In the genomic region with DNA sequence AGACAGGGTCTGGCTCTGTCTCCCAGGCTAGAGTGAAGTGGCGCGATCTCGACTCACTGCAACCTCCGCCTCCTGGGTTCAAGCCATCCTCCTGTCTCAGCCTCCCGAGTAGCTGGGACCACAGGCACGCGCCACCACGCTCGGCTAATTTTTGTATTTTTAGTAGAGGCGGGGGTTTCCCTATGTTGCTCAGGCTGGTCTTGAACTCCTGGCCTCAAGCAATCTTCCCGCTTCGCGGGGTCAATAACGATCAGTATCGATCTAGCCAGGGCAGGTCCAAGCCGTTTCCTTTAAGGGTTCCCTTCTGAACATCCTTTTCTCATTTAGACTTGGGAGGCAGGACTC, we compare ENCODE assay signal across 8 cellular contexts. TPM values are rescaled to one million over a fixed set of nuclear protein-coding genes. Genes with fewer than 3 reads are reported as not detected.
DNase-seq lines count a peak whose midpoint lies in the region; ATAC-seq, FAIRE-seq and TF ChIP-seq lines count a peak whose summit lies in the region.
"Not testable (repeated sequence)": the region's sequence is repeated elsewhere in the genome, so short reads cannot be mapped to it uniquely, and the experiment has no call there.

No MANE protein-coding gene starts in this region.

- SMC1A ChIA-PET in GM12878 (lab: Charles Lee; ENCODE audit: uncharacterized antibody, unreplicated experiment), result interaction anchor here (0.8 kb wide), 1 partner anchor 21 kb away, joined by 3 read pairs; a partner anchor contains a TSS

- H3K27ac ChIP-seq in Peyer's patch, result peak overlapping the region in 3 of 4 donors; percentile 85 to 90 (median 89)
- not testable (repeated sequence) for H3K27ac ChIP-seq in GM12878 (ENCODE audit: control insufficient read depth, insufficient read depth)
- H3K27ac ChIP-seq in left ventricle myocardium inferior (replicated peaks), result peak overlapping the region; percentile 97
- H3K27ac ChIP-seq in aorta (ENCODE audit: low read depth in 1 of 2, low read length in 2 of 2), result peak overlapping the region; percentile 71 to 94

- peaks cover 13% of the 10 kb centered on the region for H3K4me1 Mint-ChIP-seq in activated CD8-positive, alpha-beta memory T cell treated with anti-CD3 and anti-CD28 coated beads, Interleukin-2, amount 10 ng/mL, durations not matched to agents 7 days and 5 days
- peaks cover 6 to 27% (median 20%) of the 10 kb centered on the region in 4 donors for H3K4me1 Mint-ChIP-seq in naive thymus-derived CD8-positive, alpha-beta T cell
- H3K4me1 Mint-ChIP-seq in stimulated activated memory B cell treated with anti-CD40 and anti-IgM and Interleukin-4, amounts not matched to agents 10 μg/mL and 1 μg/mL and 100 μg/mL, for 72 hours, result peaks cover 24% of the 10 kb centered on the region

- peak overlapping the region; percentile 82; the same call in 1 of the 2 replicates for H3K9ac ChIP-seq in ES-I3 (ENCODE audit: low read depth, low read length)
- not testable (repeated sequence) for H3K9ac ChIP-seq in GM12878 (ENCODE audit: control insufficient read depth, insufficient read depth, low read length)

- CTCF ChIA-PET in activated CD8-positive, alpha-beta memory T cell treated with anti-CD3 and anti-CD28 coated beads, Interleukin-2, amount 10 ng/mL, durations not matched to agents 7 days and 5 days (lab: Charles Lee), result interaction anchor here (1.1 to 4.4 kb wide), 3 partner anchors 21 to 429 kb away, joined by 4 to 35 read pairs (median 4); a partner anchor contains a TSS
- CTCF ChIA-PET in GM12878 (lab: Yijun Ruan, JAX), result not testable (repeated sequence)

- not testable (repeated sequence) for TF ChIP-seq CTCF in Peyer's patch (IDR thresholded peaks at IDR 0.05); GM12878 (IDR thresholded peaks at IDR 0.05 in 2 of 3, conservative IDR thresholded peaks at IDR 0.05 in 1 of 3; ENCODE audit: control insufficient read depth in 2 of 3, extremely low read depth in 1 of 3, insufficient read depth in 1 of 3, low read depth in 3 of 3, low read length in 3 of 3); left ventricle myocardium inferior (IDR thresholded peaks at IDR 0.05; ENCODE audit: borderline replicate concordance)

- H2AFZ ChIP-seq in GM12878 (ENCODE audit: control insufficient read depth, low read depth, low read length), result not testable (repeated sequence)

- H3K27me3 ChIP-seq in Peyer's patch; GM12878 (replicated peaks in 1 of 2; ENCODE audit: control insufficient read depth in 2 of 2, insufficient read depth in 2 of 2, low read length in 1 of 2); left ventricle myocardium inferior (ENCODE audit: low read depth); aorta (ENCODE audit: control insufficient read depth in 1 of 2, insufficient read depth in 2 of 2, low read length in 1 of 2): not testable (repeated sequence)

- in situ Hi-C loops in GM12878 (cut with MboI), result not testable (repeated sequence)

- peak overlapping the region; percentile 72 for H3K4me3 Mint-ChIP-seq in activated CD8-positive, alpha-beta memory T cell treated with anti-CD3 and anti-CD28 coated beads, Interleukin-2, amount 10 ng/mL, durations not matched to agents 7 days and 5 days
- H3K4me3 Mint-ChIP-seq in naive thymus-derived CD8-positive, alpha-beta T cell, result peak overlapping the region; percentile 71 to 89 (median 85)
- peak overlapping the region; percentile 88 for H3K4me3 Mint-ChIP-seq in stimulated activated memory B cell treated with anti-CD40 and anti-IgM and Interleukin-4, amounts not matched to agents 10 μg/mL and 1 μg/mL and 100 μg/mL, for 72 hours

- H4K20me1 ChIP-seq in GM12878 (ENCODE audit: control insufficient read depth, insufficient read depth), result not testable (repeated sequence)

- H3K36me3 Mint-ChIP-seq in activated CD8-positive, alpha-beta memory T cell treated with anti-CD3 and anti-CD28 coated beads, Interleukin-2, amount 10 ng/mL, durations not matched to agents 7 days and 5 days; naive thymus-derived CD8-positive, alpha-beta T cell; stimulated activated memory B cell treated with anti-CD40 and anti-IgM and Interleukin-4, amounts not matched to agents 10 μg/mL and 1 μg/mL and 100 μg/mL, for 72 hours: not testable (repeated sequence)

- peak overlapping the region; percentile 97 for H3K4me2 ChIP-seq in GM12878 (ENCODE audit: control insufficient read depth, insufficient read depth)

- intact Hi-C loops in GM12878 (cut with micrococcal nuclease; ENCODE audit: unreplicated experiment); left ventricle myocardium inferior (cut with micrococcal nuclease): not testable (repeated sequence)
- intact Hi-C loops in aorta (cut with DNase I), result loop anchor here (2.0 to 10.0 kb wide), 2 partner anchors 21 to 191 kb away; a partner anchor contains a TSS

- H3K9me3 Mint-ChIP-seq in activated CD8-positive, alpha-beta memory T cell treated with anti-CD3 and anti-CD28 coated beads, Interleukin-2, amount 10 ng/mL, durations not matched to agents 7 days and 5 days (ENCODE audit: low read depth); naive thymus-derived CD8-positive, alpha-beta T cell; stimulated activated memory B cell treated with anti-CD40 and anti-IgM and Interleukin-4, amounts not matched to agents 10 μg/mL and 1 μg/mL and 100 μg/mL, for 72 hours: not testable (repeated sequence)

- FAIRE-seq in GM12878 (lab: Jason Lieb, UNC), result not testable (repeated sequence)

- RAD21 ChIA-PET in GM12878 (lab: Charles Lee; ENCODE audit: unreplicated experiment), result interaction anchor here (0.6 kb wide), 1 partner anchor 101 kb away, joined by 3 read pairs; no protein-coding TSS in a partner anchor

- 79% methylated on average over 16 of the region's 16 CpGs for WGBS in GM12878 (ENCODE audit: insufficient coverage, insufficient replicate concordance, low lambda C conversion rate, missing lambda C conversion rate)
- WGBS in aorta, 2 donors, result 95 to 98% methylated on average over 16 of the region's 16 CpGs

- not testable (repeated sequence) for H3K79me2 ChIP-seq in GM12878 (ENCODE audit: control insufficient read depth, insufficient read depth, low read length)

- not testable (repeated sequence) for DNase-seq in Peyer's patch; activated CD8-positive, alpha-beta memory T cell treated with anti-CD3 and anti-CD28 coated beads, Interleukin-2, amount 10 ng/mL, durations not matched to agents 7 days and 5 days; GM12878 (ENCODE audit: low read depth, low spot score); left ventricle myocardium inferior; naive thymus-derived CD8-positive, alpha-beta T cell
- DNase-seq in aorta, result peak in 1 of 2 donors; percentile 51

- H3K4me3 ChIP-seq in Peyer's patch, result peak overlapping the region in 1 of 4 donors; percentile 55
- H3K4me3 ChIP-seq in GM12878; aorta (ENCODE audit: low read length in 2 of 2): not testable (repeated sequence)
- peak overlapping the region; percentile 73 for H3K4me3 ChIP-seq in left ventricle myocardium inferior

- POLR2A ChIA-PET in GM12878 (lab: Charles Lee), result not testable (repeated sequence)
- POLR2A ChIA-PET in naive thymus-derived CD8-positive, alpha-beta T cell (lab: Charles Lee), result interaction anchor here (1.6 to 2.8 kb wide), 3 partner anchors 20 to 341 kb away, joined by 6 to 22 read pairs (median 10); a partner anchor contains a TSS

- not testable (repeated sequence) for H3K36me3 ChIP-seq in ES-I3 (ENCODE audit: insufficient read depth, low read length); Peyer's patch; GM12878 (ENCODE audit: control insufficient read depth in 2 of 2, insufficient read depth in 2 of 2, low read length in 1 of 2); left ventricle myocardium inferior; aorta (ENCODE audit: control insufficient read depth in 1 of 2, insufficient read depth in 2 of 2, low read length in 1 of 2)

- TF ChIP-seq POLR2A in Peyer's patch (IDR thresholded peaks at IDR 0.05); GM12878 (IDR thresholded peaks at IDR 0.05; ENCODE audit: low read depth, low read length): not testable (repeated sequence)

- TF ChIP-seq RAD21 in GM12878 (IDR thresholded peaks at IDR 0.05; ENCODE audit: insufficient read depth, low read depth, low read length), result not testable (repeated sequence)

- not testable (repeated sequence) for ATAC-seq in activated CD8-positive, alpha-beta memory T cell treated with anti-CD3 and anti-CD28 coated beads, Interleukin-2, amount 10 ng/mL, durations not matched to agents 7 days and 5 days; GM12878; naive thymus-derived CD8-positive, alpha-beta T cell; stimulated activated memory B cell treated with anti-CD40 and anti-IgM and Interleukin-4, amounts not matched to agents 10 μg/mL and 1 μg/mL and 100 μg/mL, for 72 hours; aorta (ENCODE audit: low FRiP score)

- H3K9me3 ChIP-seq in ES-I3 (ENCODE audit: control insufficient read depth, insufficient read depth, low read length); Peyer's patch; GM12878 (replicated peaks; ENCODE audit: control insufficient read depth, insufficient read depth, low read length); left ventricle myocardium inferior (replicated peaks); aorta (ENCODE audit: control insufficient read depth, low read length): not testable (repeated sequence)

- H3K27ac Mint-ChIP-seq in activated CD8-positive, alpha-beta memory T cell treated with anti-CD3 and anti-CD28 coated beads, Interleukin-2, amount 10 ng/mL, durations not matched to agents 7 days and 5 days, result not testable (repeated sequence)
- H3K27ac Mint-ChIP-seq in naive thymus-derived CD8-positive, alpha-beta T cell, result peak overlapping the region in 8 of 10 donors; percentile 60 to 94 (median 92)
- H3K27ac Mint-ChIP-seq in stimulated activated memory B cell treated with anti-CD40 and anti-IgM and Interleukin-4, amounts not matched to agents 10 μg/mL and 1 μg/mL and 100 μg/mL, for 72 hours, result peak overlapping the region; percentile 91

- not testable (repeated sequence) for TF ChIP-seq EP300 in GM12878 (IDR thresholded peaks at IDR 0.05; ENCODE audit: borderline replicate concordance in 1 of 2, control insufficient read depth in 1 of 2, low read depth in 2 of 2, low read length in 2 of 2)

- H3K27me3 Mint-ChIP-seq in activated CD8-positive, alpha-beta memory T cell treated with anti-CD3 and anti-CD28 coated beads, Interleukin-2, amount 10 ng/mL, durations not matched to agents 7 days and 5 days, result peaks cover 13% of the 10 kb centered on the region
- not testable (repeated sequence) for H3K27me3 Mint-ChIP-seq in naive thymus-derived CD8-positive, alpha-beta T cell; stimulated activated memory B cell treated with anti-CD40 and anti-IgM and Interleukin-4, amounts not matched to agents 10 μg/mL and 1 μg/mL and 100 μg/mL, for 72 hours

- BruUV-seq in GM12878 (replicated peaks; lab: Mats Ljungman, UMichigan), result not testable (repeated sequence)

- H3K4me1 ChIP-seq in ES-I3 (ENCODE audit: insufficient read depth, low read length); GM12878 (ENCODE audit: control insufficient read depth, insufficient read depth, low read length); aorta (ENCODE audit: control insufficient read depth in 1 of 2, insufficient read depth in 2 of 2, low read length in 2 of 2): not testable (repeated sequence)
- peaks cover 0 to 17% (median 4%) of the 10 kb centered on the region in 4 donors for H3K4me1 ChIP-seq in Peyer's patch
- H3K4me1 ChIP-seq in left ventricle myocardium inferior, result peaks cover 27% of the 10 kb centered on the region

RNA-seq across cellular contexts. Expression of a gene that starts 1.3 kb away (rescaled TPM):
- total RNA-seq in Peyer's patch, result 10 to 100 TPM; 18.4 to 53.6 (median 31.8) TPM
- total RNA-seq in activated CD8-positive, alpha-beta memory T cell treated with anti-CD3 and anti-CD28 coated beads, Interleukin-2, amount 10 ng/mL, durations not matched to agents 7 days and 5 days, result 10 to 100 TPM in 1 of 2 experiments, 1 to 10 TPM in 1; 9.9 to 15.9 TPM
- 6.0 and 7.4 TPM in 2 replicates for total RNA-seq in GM12878 (2013; cell fraction: nucleolus; rRNA removed)
- 7.7 and 9.5 TPM in 2 replicates for total RNA-seq in GM12878 (2014; rRNA removed)
- 6.0 and 6.2 TPM in 2 replicates for total RNA-seq in GM12878 (2014; rRNA removed; fragmentation: Illumina TruSeq; extraction: Trizol)
- total RNA-seq in GM12878 (2021), result 6.5 and 7.8 TPM in 2 replicates
- polyA plus RNA-seq in GM12878 (2011; ENCODE audit: low read depth), result 4.7 TPM
- 4.3 and 4.8 TPM in 2 replicates for polyA plus RNA-seq in GM12878 (2011; rRNA removed)
- 3.3 and 4.6 TPM in 2 replicates for polyA plus RNA-seq in GM12878 (2011; cell fraction: cytosol; rRNA removed)
- 2.2 TPM in 2 replicates for polyA plus RNA-seq in GM12878 (2011; cell fraction: nucleus; rRNA removed)
- 6.4 and 8.3 TPM in 2 replicates for polyA plus RNA-seq in GM12878 (2012)
- polyA plus RNA-seq in GM12878 (2014; fragmentation: Illumina TruSeq; extraction: Trizol), result 4.9 and 15.1 TPM in 2 replicates
- 1 to 10 TPM; 1.4 to 3.5 TPM for polyA plus RNA-seq in GM12878 (2014; fragmentation: Nextera tagmentation; extraction: Ambion mirVana)
- 9.8 and 14.2 TPM in 2 replicates for polyA plus RNA-seq in GM12878 (2014; rRNA removed)
- polyA plus RNA-seq in GM12878 (2016; fragmentation: Nextera tagmentation; extraction: Ambion mirVana), result 10 to 100 TPM; 12.5 to 12.7 TPM
- 4.3 and 5.9 TPM in 2 replicates for polyA minus RNA-seq in GM12878 (2011; rRNA and poly(A)+ RNA removed)
- polyA minus RNA-seq in GM12878 (2011; cell fraction: cytosol; rRNA and poly(A)+ RNA removed), result 3.1 TPM in 1 of 2 replicates, not detected in the other
- polyA minus RNA-seq in GM12878 (2011; cell fraction: nucleus; rRNA and poly(A)+ RNA removed), result 1.2 and 1.3 TPM in 2 replicates
- total RNA-seq in left ventricle myocardium inferior, result 7.8 TPM
- 10 to 100 TPM; 18.2 to 19.3 TPM for total RNA-seq in naive thymus-derived CD8-positive, alpha-beta T cell
- 10 to 100 TPM; 37.0 to 65.6 (median 37.1) TPM for polyA plus RNA-seq in naive thymus-derived CD8-positive, alpha-beta T cell
- total RNA-seq in aorta, result 10 to 100 TPM; 15.1 to 30.4 TPM
- 10 to 100 TPM; 28.8 to 47.5 TPM for polyA plus RNA-seq in aorta
